15 cellular contexts compared by ENCODE assay signal in the genomic region with DNA sequence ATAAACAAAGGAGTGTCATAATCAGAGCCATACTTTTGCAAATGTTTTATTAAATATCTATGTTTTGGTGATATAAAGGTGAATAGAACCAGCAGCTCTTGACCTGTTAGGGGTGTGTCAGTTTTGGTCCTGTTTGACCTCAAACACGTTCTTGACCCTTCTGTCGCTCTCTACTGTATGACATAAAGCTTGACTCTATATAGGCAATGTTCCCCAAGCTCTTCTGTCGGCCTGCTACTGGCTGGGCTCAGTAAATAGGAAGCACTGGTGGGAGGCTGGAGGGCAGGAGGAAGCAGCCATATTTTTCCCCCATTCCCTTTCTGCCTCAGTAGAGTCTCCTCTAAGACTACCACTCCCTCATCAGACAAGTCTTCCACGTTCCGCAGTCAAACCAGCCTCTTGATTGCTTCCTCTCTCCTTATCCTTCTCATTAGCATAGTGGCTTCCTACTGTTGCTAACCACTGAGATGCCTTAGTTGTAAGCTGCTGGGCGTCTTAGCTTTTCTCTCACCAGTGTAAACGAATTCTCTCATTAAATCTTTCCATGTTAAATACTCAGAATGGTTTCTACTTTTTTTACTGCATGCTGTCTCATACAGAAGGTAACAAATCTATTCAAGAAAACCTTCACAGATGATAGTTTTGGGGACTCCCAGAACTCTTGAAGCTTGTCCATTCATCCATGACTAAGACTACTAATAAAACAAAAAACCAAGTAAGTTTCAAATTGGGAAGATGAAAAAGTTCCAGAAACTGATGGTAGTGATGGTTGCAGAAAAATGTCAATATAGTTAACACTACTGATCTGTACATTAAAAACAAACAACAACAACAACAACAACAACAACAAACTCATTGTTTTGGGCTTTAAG. TPM values are rescaled to one million over a fixed set of nuclear protein-coding genes. Genes with fewer than 3 reads are reported as not detected.
DNase-seq lines count a peak whose midpoint lies in the region; ATAC-seq, FAIRE-seq and TF ChIP-seq lines count a peak whose summit lies in the region.
"Had no signal": no experiment of that assay in that cellular context is flagged by ENCODE, and none has a peak within 500 bp of the region (broad histone marks: within the 10 kb centered on the region; RNA-seq: fewer than 3 reads in every experiment).

No MANE protein-coding gene starts in this region.

- H3K4me3 ChIP-seq in K562: peak overlapping the region; percentile 80; the same call in 1 of the 2 replicates
- H3K4me3 ChIP-seq in Peyer's patch: no peak overlapping the region
- H3K4me3 ChIP-seq: spleen, thyroid gland had no signal

- TF ChIP-seq RAD21 in K562 (CRISPR knock-in tag; conservative IDR thresholded peaks at IDR 0.05 in 1 of 2, IDR thresholded peaks at IDR 0.05 in 1 of 2): no peak

- TF ChIP-seq POLR2A in K562 (conservative IDR thresholded peaks at IDR 0.05): no peak
- no peak for TF ChIP-seq POLR2A in Peyer's patch (IDR thresholded peaks at IDR 0.05)

- ATAC-seq in activated T-cell treated with anti-CD3 and anti-CD28 coated beads, Interleukin-2, amount 50 U/mL, for 72 hours (replicated peaks in 1 of 2): no peak
- ATAC-seq in K562 (peak; percentile 14), GM21619 (IDR thresholded peaks at IDR 0.05; ENCODE audit: unreplicated experiment) (no peak)
- no peak for ATAC-seq in stimulated activated naive B cell treated with anti-CD40 and anti-IgM and Interleukin-4, amounts not matched to agents 10 μg/mL and 1 μg/mL and 100 μg/mL, for 72 hours (replicated peaks)

- H3K27ac ChIP-seq in K562 (ENCODE audit: extremely low read depth, low read depth, low read length) (peak overlapping the region; percentile 67), Peyer's patch (no peak overlapping the region)
- H3K27ac ChIP-seq: dorsolateral prefrontal cortex, thyroid gland had no signal

- CTCF ChIA-PET in K562 (lab: Yijun Ruan, JAX; ENCODE audit: low intra/inter-chr PET ratio): no interaction called here

- in situ Hi-C loops in K562 (cut with MboI): no loop called here

- H3K9me3 ChIP-seq in K562 (replicated peaks; ENCODE audit: control insufficient read depth, insufficient read depth, low read depth, low read length): no peaks in the 10 kb centered on the region
- no peaks in the 10 kb centered on the region for H3K9me3 ChIP-seq in Peyer's patch
- H3K9me3 ChIP-seq: spleen, thyroid gland had no signal

- H3K4me1 ChIP-seq in K562 (replicated peaks in 1 of 2; ENCODE audit: control insufficient read depth in 2 of 2, insufficient read depth in 2 of 2, low read length in 2 of 2) (peaks cover 10 to 34% of the 10 kb centered on the region in 2 experiments), Peyer's patch (peaks cover 0 to 12% (median 0%) of the 10 kb centered on the region in 4 donors)

- no peak overlapping the region for H3K27ac Mint-ChIP-seq in activated T-cell treated with anti-CD3 and anti-CD28 coated beads, Interleukin-2, amount 50 U/mL, for 24 hours
- H3K27ac Mint-ChIP-seq in activated T-cell treated with anti-CD3 and anti-CD28 coated beads, Interleukin-2, amount 50 U/mL, for 72 hours: no peak overlapping the region
- H3K27ac Mint-ChIP-seq in stimulated activated naive B cell treated with anti-CD40 and anti-IgM and Interleukin-4, amounts not matched to agents 10 μg/mL and 1 μg/mL and 100 μg/mL, for 72 hours: peak overlapping the region; percentile 60

- H3K4me2 ChIP-seq in K562 (ENCODE audit: insufficient read depth, low read length): peak overlapping the region; percentile 76

- peak overlapping the region; percentile 17 for H3K4me3 Mint-ChIP-seq in activated T-cell treated with anti-CD3 and anti-CD28 coated beads, Interleukin-2, amount 50 U/mL, for 24 hours
- no peak overlapping the region for H3K4me3 Mint-ChIP-seq in activated T-cell treated with anti-CD3 and anti-CD28 coated beads, Interleukin-2, amount 50 U/mL, for 72 hours
- peak overlapping the region in 1 of 2 donors; percentile 37 for H3K4me3 Mint-ChIP-seq in stimulated activated naive B cell treated with anti-CD40 and anti-IgM and Interleukin-4, amounts not matched to agents 10 μg/mL and 1 μg/mL and 100 μg/mL, for 72 hours

- DNase-seq in activated T-cell treated with anti-CD3 and anti-CD28 coated beads, Interleukin-2, amount 50 U/mL, for 24 hours: no peak
- no peak for DNase-seq in activated T-cell treated with anti-CD3 and anti-CD28 coated beads, Interleukin-2, amount 50 U/mL, for 72 hours
- DNase-seq in OCI-M1 (lab: John Stamatoyannopoulos, UW) (peak; percentile 2), K562 (ENCODE audit: extremely low read depth in 1 of 4, low spot score in 3 of 4) (peak in 2 of 4 experiments; percentile 47 to 57), DMS79 treated with DMSO at 0.1 percent for 48 hours (lab: John Stamatoyannopoulos, UW) (no peak), Peyer's patch (no peak)
- DNase-seq in stimulated activated naive B cell treated with anti-CD40 and anti-IgM and Interleukin-4, amounts not matched to agents 10 μg/mL and 1 μg/mL and 100 μg/mL, for 72 hours: no peak
- DNase-seq: ACHN; activated T-cell treated with anti-CD3 and anti-CD28 coated beads, Interleukin-2, amount 50 U/mL, for 1 hour; dorsolateral prefrontal cortex; NCI-H2029 treated with DMSO at 0.1 percent for 48 hours; spleen; thyroid gland had no signal

- TF ChIP-seq CTCF in K562 (IDR thresholded peaks at IDR 0.05 in 2 of 3, conservative IDR thresholded peaks at IDR 0.05 in 1 of 3; ENCODE audit: insufficient read depth in 2 of 3, low read depth in 1 of 3, low read length in 3 of 3): no peak
- TF ChIP-seq CTCF in Peyer's patch (IDR thresholded peaks at IDR 0.05): no peak

- 14% methylated on average over 7 of the region's 7 CpGs for WGBS in K562 (ENCODE audit: insufficient coverage, low coverage, missing lambda C conversion rate)

- no peaks in the 10 kb centered on the region for H3K27me3 Mint-ChIP-seq in activated T-cell treated with anti-CD3 and anti-CD28 coated beads, Interleukin-2, amount 50 U/mL, for 24 hours
- H3K27me3 Mint-ChIP-seq in activated T-cell treated with anti-CD3 and anti-CD28 coated beads, Interleukin-2, amount 50 U/mL, for 72 hours (ENCODE audit: low read depth): no peaks in the 10 kb centered on the region
- H3K27me3 Mint-ChIP-seq in stimulated activated naive B cell treated with anti-CD40 and anti-IgM and Interleukin-4, amounts not matched to agents 10 μg/mL and 1 μg/mL and 100 μg/mL, for 72 hours: no peaks in the 10 kb centered on the region

- no peak overlapping the region for H2AFZ ChIP-seq in K562 (ENCODE audit: low read depth, low read length)

- peaks cover 28% of the 10 kb centered on the region for H4K20me1 ChIP-seq in K562 (replicated peaks; ENCODE audit: control insufficient read depth, insufficient read depth, low read length)

- POLR2A ChIA-PET in K562 (lab: Yijun Ruan, JAX): interaction anchor here (0.6 to 1.8 kb wide), 5 partner anchors 8 to 75 kb away, joined by 3 to 5 read pairs (median 3); no protein-coding TSS in a partner anchor

- FAIRE-seq in K562 (lab: Jason Lieb, UNC): no peak
- FAIRE-seq: GM12892 had no signal

- H3K27me3 ChIP-seq in K562 (ENCODE audit: control insufficient read depth in 2 of 2, insufficient read depth in 2 of 2, low read length in 2 of 2) (no peaks in the 10 kb centered on the region), Peyer's patch (no peaks in the 10 kb centered on the region)
- H3K27me3 ChIP-seq: dorsolateral prefrontal cortex, spleen, thyroid gland had no signal

- no peaks in the 10 kb centered on the region for H3K9me3 Mint-ChIP-seq in activated T-cell treated with anti-CD3 and anti-CD28 coated beads, Interleukin-2, amount 50 U/mL, for 24 hours
- no peaks in the 10 kb centered on the region for H3K9me3 Mint-ChIP-seq in activated T-cell treated with anti-CD3 and anti-CD28 coated beads, Interleukin-2, amount 50 U/mL, for 72 hours
- no peaks in the 10 kb centered on the region for H3K9me3 Mint-ChIP-seq in stimulated activated naive B cell treated with anti-CD40 and anti-IgM and Interleukin-4, amounts not matched to agents 10 μg/mL and 1 μg/mL and 100 μg/mL, for 72 hours

- H3K9ac ChIP-seq in K562 (ENCODE audit: insufficient read depth in 1 of 2, low read depth in 2 of 2, low read length in 2 of 2): peak overlapping the region; percentile 75 to 98; a peak in 3 of 4 replicates

- H3K4me1 Mint-ChIP-seq in activated T-cell treated with anti-CD3 and anti-CD28 coated beads, Interleukin-2, amount 50 U/mL, for 24 hours (ENCODE audit: low read depth): peaks cover 59% of the 10 kb centered on the region
- H3K4me1 Mint-ChIP-seq in activated T-cell treated with anti-CD3 and anti-CD28 coated beads, Interleukin-2, amount 50 U/mL, for 72 hours (ENCODE audit: low read depth): peaks cover 65% of the 10 kb centered on the region
- H3K4me1 Mint-ChIP-seq in stimulated activated naive B cell treated with anti-CD40 and anti-IgM and Interleukin-4, amounts not matched to agents 10 μg/mL and 1 μg/mL and 100 μg/mL, for 72 hours: peaks cover 28 to 53% of the 10 kb centered on the region in 2 donors

- BruUV-seq in K562 (replicated peaks; lab: Mats Ljungman, UMichigan): no TSS peak

- H3K36me3 Mint-ChIP-seq in activated T-cell treated with anti-CD3 and anti-CD28 coated beads, Interleukin-2, amount 50 U/mL, for 24 hours (ENCODE audit: low read depth): peaks cover 71% of the 10 kb centered on the region
- H3K36me3 Mint-ChIP-seq in activated T-cell treated with anti-CD3 and anti-CD28 coated beads, Interleukin-2, amount 50 U/mL, for 72 hours (ENCODE audit: insufficient read depth in 2 of 2): peaks cover 9 to 20% of the 10 kb centered on the region in 2 donors
- H3K36me3 Mint-ChIP-seq in stimulated activated naive B cell treated with anti-CD40 and anti-IgM and Interleukin-4, amounts not matched to agents 10 μg/mL and 1 μg/mL and 100 μg/mL, for 72 hours: peaks cover 18 to 29% of the 10 kb centered on the region in 2 donors

- no peaks in the 10 kb centered on the region for H3K9me1 ChIP-seq in K562 (ENCODE audit: control insufficient read depth, insufficient read depth, low read length)

- intact Hi-C loops in K562 (cut with micrococcal nuclease): loop anchor here (1.0 kb wide), 1 partner anchor 70 kb away; no protein-coding TSS in a partner anchor

- no peak for TF ChIP-seq EP300 in K562 (IDR thresholded peaks at IDR 0.05; ENCODE audit: low read length)

- peaks cover 89% of the 10 kb centered on the region for H3K79me2 ChIP-seq in K562 (ENCODE audit: control insufficient read depth, insufficient read depth, low read length)

- peaks cover 51% of the 10 kb centered on the region for H3K36me3 ChIP-seq in K562 (ENCODE audit: control insufficient read depth, insufficient read depth, low read length)
- no peaks in the 10 kb centered on the region for H3K36me3 ChIP-seq in Peyer's patch
- H3K36me3 ChIP-seq: thyroid gland had no signal

RNA-seq across cellular contexts. Expression of a gene that starts 3.3 kb away (rescaled TPM):
- 10 to 100 TPM; 22.8 to 24.8 TPM for total RNA-seq in activated T-cell treated with anti-CD3 and anti-CD28 coated beads, Interleukin-2, amount 50 U/mL, for 72 hours
- total RNA-seq in K562 (2011; cell fraction: chromatin; rRNA removed; ENCODE audit: low replicate concordance): 23.8 and 90.2 TPM in 2 replicates
- total RNA-seq in K562 (2011; cell fraction: nucleolus; rRNA removed): 13.3 and 24.3 TPM in 2 replicates
- 29.5 and 35.3 TPM in 2 replicates for total RNA-seq in K562 (2011; cell fraction: nucleoplasm; rRNA removed)
- total RNA-seq in K562 (2014; rRNA removed) (16.1 and 18.8 TPM in 2 replicates), K562 (2014; rRNA removed; fragmentation: Illumina TruSeq; extraction: Trizol) (30.0 and 35.1 TPM in 2 replicates), K562 (2015; rRNA removed; fragmentation: Illumina TruSeq; extraction: Trizol) (27.4 and 27.7 TPM in 2 replicates), K562 (2021) (21.6 and 22.1 TPM in 2 replicates), Peyer's patch (10 to 100 TPM; 14.4 to 48.7 (median 14.7) TPM)
- polyA plus RNA-seq in K562 (2011; rRNA removed) (21.1 and 24.4 TPM in 2 replicates), K562 (2014; fragmentation: Illumina TruSeq; extraction: Trizol) (19.2 and 22.8 TPM in 2 replicates), K562 (2014; fragmentation: Nextera tagmentation; extraction: Ambion mirVana) (10 to 100 TPM in 1 of 2 experiments, 1 to 10 TPM in 1; 8.8 to 11.1 TPM), K562 (2014; rRNA removed) (15.9 and 17.3 TPM in 2 replicates)
- polyA plus RNA-seq in K562 (2011; cell fraction: cytosol; rRNA removed): 5.4 and 8.4 TPM in 2 replicates
- polyA plus RNA-seq in K562 (2011; cell fraction: nucleus; rRNA removed): 25.9 and 29.4 TPM in 2 replicates
- 8.5 and 11.3 TPM in 2 replicates for polyA plus RNA-seq in K562 (2012)
- polyA minus RNA-seq in K562 (2011; rRNA and poly(A)+ RNA removed): 56.2 and 59.9 TPM in 2 replicates
- 14.9 and 19.6 TPM in 2 replicates for polyA minus RNA-seq in K562 (2011; cell fraction: cytosol; rRNA and poly(A)+ RNA removed)
- 22.9 and 42.9 TPM in 2 replicates for polyA minus RNA-seq in K562 (2011; cell fraction: nucleus; rRNA and poly(A)+ RNA removed)

RNA-seq across cellular contexts. Expression of a gene that starts 3.7 kb away (rescaled TPM):
- total RNA-seq in activated T-cell treated with anti-CD3 and anti-CD28 coated beads, Interleukin-2, amount 50 U/mL, for 72 hours: 10 to 100 TPM; 45.7 to 55.0 TPM
- total RNA-seq in K562 (2011; cell fraction: chromatin; rRNA removed; ENCODE audit: low replicate concordance): 94.8 and 383 TPM in 2 replicates
- total RNA-seq in K562 (2011; cell fraction: nucleolus; rRNA removed): 55.4 and 62.4 TPM in 2 replicates
- 146 and 241 TPM in 2 replicates for total RNA-seq in K562 (2011; cell fraction: nucleoplasm; rRNA removed)
- total RNA-seq in K562 (2014; rRNA removed): 22.6 and 34.8 TPM in 2 replicates
- total RNA-seq in K562 (2014; rRNA removed; fragmentation: Illumina TruSeq; extraction: Trizol): 44.0 and 45.4 TPM in 2 replicates
- 41.4 and 43.0 TPM in 2 replicates for total RNA-seq in K562 (2015; rRNA removed; fragmentation: Illumina TruSeq; extraction: Trizol)
- total RNA-seq in K562 (2021): 26.2 and 26.9 TPM in 2 replicates
- 42.4 and 46.8 TPM in 2 replicates for polyA plus RNA-seq in K562 (2011; rRNA removed)
- 6.2 and 19.0 TPM in 2 replicates for polyA plus RNA-seq in K562 (2011; cell fraction: cytosol; rRNA removed)
- 58.4 and 79.4 TPM in 2 replicates for polyA plus RNA-seq in K562 (2011; cell fraction: nucleus; rRNA removed)
- polyA plus RNA-seq in K562 (2012): 11.2 and 15.4 TPM in 2 replicates
- polyA plus RNA-seq in K562 (2014; fragmentation: Illumina TruSeq; extraction: Trizol): 16.8 and 23.0 TPM in 2 replicates
- 1 to 10 TPM; 8.3 to 9.0 TPM for polyA plus RNA-seq in K562 (2014; fragmentation: Nextera tagmentation; extraction: Ambion mirVana)
- polyA plus RNA-seq in K562 (2014; rRNA removed): 24.3 and 24.7 TPM in 2 replicates
- polyA minus RNA-seq in K562 (2011; rRNA and poly(A)+ RNA removed): 125 and 138 TPM in 2 replicates
- polyA minus RNA-seq in K562 (2011; cell fraction: cytosol; rRNA and poly(A)+ RNA removed): 19.8 and 31.4 TPM in 2 replicates
- polyA minus RNA-seq in K562 (2011; cell fraction: nucleus; rRNA and poly(A)+ RNA removed): 130 and 239 TPM in 2 replicates
- total RNA-seq in Peyer's patch: 100 to 1,000 TPM in 1 of 4 donors, 10 to 100 TPM in 3; 46.3 to 445 (median 58.5) TPM
